ENCODE assay signal across 9 cellular contexts in genomic region chr6:28657367-28657755, GRCh38.
DNase-seq lines count a peak whose midpoint lies in the region; ATAC-seq and TF ChIP-seq lines count a peak whose summit lies in the region.
"Had no signal": no experiment of that assay in that cellular context is flagged by ENCODE, and none has a peak within 500 bp of the region (broad histone marks: within the 10 kb centered on the region; RNA-seq: fewer than 3 reads in every experiment).

No MANE protein-coding gene starts in this region.

- peak overlapping the region; percentile 92 to 100 for H3K27ac Mint-ChIP-seq in activated naive CD4-positive, alpha-beta T cell treated with anti-CD3 and anti-CD28 coated beads, Interleukin-2, amount 50 U/mL, for 72 hours

- no peak for TF ChIP-seq CTCF in cardiac muscle cell (IDR thresholded peaks at IDR 0.05; ENCODE audit: low read depth, low read length)

- H3K36me3 ChIP-seq in cardiac muscle cell (no peaks in the 10 kb centered on the region), urinary bladder (ENCODE audit: insufficient read depth) (no peaks in the 10 kb centered on the region)
- H3K36me3 ChIP-seq: neutrophil had no signal

- H3K4me1 ChIP-seq in cardiac muscle cell (ENCODE audit: low read depth) (no peaks in the 10 kb centered on the region), urinary bladder (ENCODE audit: insufficient read depth) (peaks cover 2% of the 10 kb centered on the region)

- intact Hi-C loops in Right ventricle myocardium superior (cut with DNase I) = no loop called here

- H3K4me3 ChIP-seq in cardiac muscle cell (peak overlapping the region; percentile 94), urinary bladder (ENCODE audit: low read depth, low read length) (peak overlapping the region; percentile 7)

- peaks cover 4 to 20% of the 10 kb centered on the region in 2 donors for H3K36me3 Mint-ChIP-seq in activated naive CD4-positive, alpha-beta T cell treated with anti-CD3 and anti-CD28 coated beads, Interleukin-2, amount 50 U/mL, for 72 hours

- WGBS in urinary bladder = 3% methylated on average over 10 of the region's 10 CpGs

- H3K9me3 ChIP-seq in cardiac muscle cell (ENCODE audit: low read depth) = no peaks in the 10 kb centered on the region
- H3K9me3 ChIP-seq: neutrophil had no signal

- in situ Hi-C loops in KBM-7 (cut with MboI; ENCODE audit: low pct_unique_long_range_greater_than_20kb, low sequenced_read_pairs) = no loop called here

- ATAC-seq in Right ventricle myocardium superior (ENCODE audit: poor library complexity) = no peak
- no peak for ATAC-seq in activated naive CD4-positive, alpha-beta T cell treated with anti-CD3 and anti-CD28 coated beads, Interleukin-2, amount 50 U/mL, for 72 hours
- no peak for ATAC-seq in HG02870 (IDR thresholded peaks at IDR 0.05; ENCODE audit: unreplicated experiment)

- H3K27ac ChIP-seq in cardiac muscle cell (no peak overlapping the region), urinary bladder (ENCODE audit: low read depth) (no peak overlapping the region)
- H3K27ac ChIP-seq: neutrophil had no signal

- DNase-seq in cardiac muscle cell (ENCODE audit: low read depth in 1 of 2, low spot score in 1 of 2) = no peak
- no peak for DNase-seq in Right ventricle myocardium superior
- no peak for DNase-seq in activated naive CD4-positive, alpha-beta T cell treated with anti-CD3 and anti-CD28 coated beads, Interleukin-2, amount 50 U/mL, for 72 hours (ENCODE audit: low spot score in 2 of 2)
- DNase-seq in iris pigment epithelial cell (ENCODE audit: low read depth) = peak; percentile 3
- no peak for DNase-seq in NCI-H345 treated with DMSO at 0.1 percent for 48 hours (lab: John Stamatoyannopoulos, UW; ENCODE audit: unreplicated experiment)
- DNase-seq in KBM-7 = no peak

- H3K27me3 ChIP-seq in cardiac muscle cell = no peaks in the 10 kb centered on the region

- H3K9me3 Mint-ChIP-seq in activated naive CD4-positive, alpha-beta T cell treated with anti-CD3 and anti-CD28 coated beads, Interleukin-2, amount 50 U/mL, for 72 hours = no peaks in the 10 kb centered on the region
